29 cellular contexts compared by ENCODE assay signal in the genomic region with DNA sequence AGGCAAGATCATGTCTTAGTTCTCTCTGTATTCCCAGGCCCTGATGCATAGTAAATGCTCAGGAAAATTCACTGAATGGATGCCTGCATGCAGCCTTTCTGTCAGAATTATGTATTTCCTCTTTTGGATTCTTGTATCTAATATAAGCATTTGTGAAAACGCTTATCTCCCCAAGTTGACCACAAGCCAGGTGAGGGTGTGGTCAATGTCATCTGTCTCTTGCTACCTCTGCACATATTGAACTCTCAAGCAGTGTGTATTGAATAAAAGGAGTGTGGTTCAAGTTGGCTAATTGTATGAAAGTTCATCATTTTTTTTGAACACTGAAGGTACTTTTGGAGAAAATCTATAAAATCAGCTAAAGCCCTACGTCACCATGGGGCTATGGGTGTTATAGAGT.
"Had no signal": no experiment of that assay in that cellular context is flagged by ENCODE, and none has a peak within 500 bp of the region (broad histone marks: within the 10 kb centered on the region; RNA-seq: fewer than 3 reads in every experiment).

No MANE protein-coding gene starts in this region.

- FAIRE-seq: colon, endometrium, endothelial cell of umbilical vein, frontal cortex had no signal

- DNase-seq: colonic mucosa; cortex of kidney; dermis blood vessel endothelial cell; dorsolateral prefrontal cortex; effector CD4-positive, alpha-beta T cell; effector CD8-positive, alpha-beta T cell; effector memory CD4-positive, alpha-beta T cell; effector memory CD8-positive, alpha-beta T cell; endodermal cell; erythroblast; esophagus squamous epithelium; foreskin fibroblast; foreskin keratinocyte; foreskin melanocyte; gastrocnemius medialis; glutamatergic neuron; head of caudate nucleus; heart left ventricle; heart right ventricle had no signal

- H3K4me1 Mint-ChIP-seq: endodermal cell had no signal

- H3K9me3 ChIP-seq: colonic mucosa, esophagus muscularis mucosa, esophagus squamous epithelium, gastrocnemius medialis, gastroesophageal sphincter, heart left ventricle, heart right ventricle had no signal

- H3K4me1 ChIP-seq: colonic mucosa, esophagus muscularis mucosa, foreskin keratinocyte, gastrocnemius medialis, gastroesophageal sphincter, heart left ventricle, heart right ventricle had no signal

- H3K27me3 ChIP-seq: colonic mucosa, esophagus muscularis mucosa, esophagus squamous epithelium, foreskin keratinocyte, gastrocnemius medialis, gastroesophageal sphincter, heart left ventricle had no signal

- H3K27me3 Mint-ChIP-seq: dendritic cell treated with granulocyte-macrophage colony-stimulating factor and Interleukin-4, amounts not matched to agents 40 ng/mL and 50 ng/mL, for 4 days; effector memory CD8-positive, alpha-beta T cell had no signal

- H3K9me3 Mint-ChIP-seq: dendritic cell treated with granulocyte-macrophage colony-stimulating factor and Interleukin-4, amounts not matched to agents 40 ng/mL and 50 ng/mL, for 4 days; effector memory CD8-positive, alpha-beta T cell had no signal

- H3K4me3 Mint-ChIP-seq: dendritic cell treated with granulocyte-macrophage colony-stimulating factor and Interleukin-4, amounts not matched to agents 40 ng/mL and 50 ng/mL, for 4 days; effector memory CD8-positive, alpha-beta T cell; endodermal cell had no signal

- H3K27ac ChIP-seq: colonic mucosa, coronary artery, dorsolateral prefrontal cortex, epithelial cell of prostate, esophagus muscularis mucosa, esophagus squamous epithelium, foreskin keratinocyte, gastrocnemius medialis, gastroesophageal sphincter, heart left ventricle, heart right ventricle had no signal

- H3K4me3 ChIP-seq: colonic mucosa, coronary artery, dorsolateral prefrontal cortex, esophagus muscularis mucosa, esophagus squamous epithelium, gastrocnemius medialis, gastroesophageal sphincter, heart left ventricle, heart right ventricle had no signal

- H3K36me3 ChIP-seq: colonic mucosa, esophagus muscularis mucosa, esophagus squamous epithelium, gastrocnemius medialis, gastroesophageal sphincter, heart left ventricle, heart right ventricle had no signal

- ATAC-seq: effector memory CD8-positive, alpha-beta T cell; esophagus mucosa; foreskin keratinocyte; gastrocnemius medialis; gastroesophageal sphincter; heart left ventricle; heart right ventricle had no signal

- H3K27ac Mint-ChIP-seq: dendritic cell treated with granulocyte-macrophage colony-stimulating factor and Interleukin-4, amounts not matched to agents 40 ng/mL and 50 ng/mL, for 4 days; effector memory CD8-positive, alpha-beta T cell; endodermal cell had no signal
